Comparison of ENCODE assay signal across 1 cellular context in the genomic region with DNA sequence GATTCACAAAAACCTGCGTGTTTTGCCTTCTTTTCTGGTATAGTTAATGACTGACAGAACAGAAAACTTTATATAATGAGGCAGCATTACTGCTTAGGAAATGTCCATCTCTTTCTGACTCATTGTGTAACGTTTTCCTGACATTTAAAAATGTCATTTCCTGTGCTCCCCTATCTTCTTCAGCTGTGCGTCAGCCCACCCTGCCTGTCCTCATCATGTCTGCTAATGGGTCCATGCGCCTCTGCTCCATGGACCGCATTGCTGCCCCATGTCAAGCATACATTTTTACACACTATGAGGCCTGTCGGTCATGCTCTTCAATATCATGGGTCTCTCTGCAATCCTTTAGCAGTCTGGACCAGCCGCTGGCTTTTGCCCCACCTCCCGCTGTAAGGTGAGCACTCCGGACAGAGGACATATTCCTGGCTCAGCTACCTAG.
A peak's percentile ranks its signal among the peaks of the same experiment; 100 is the strongest.
TF ChIP-seq lines count a peak whose summit lies in the region.

No MANE protein-coding gene starts in this region.

TF ChIP-seq in A549, 52 proteins besides CTCF, POLR2A, EP300 and RAD21 (continued from another document):
- TF ChIP-seq PHF8 (IDR thresholded peaks at IDR 0.05; ENCODE audit: borderline replicate concordance, low read depth) = no peak
- TF ChIP-seq BHLHE40 (IDR thresholded peaks at IDR 0.05; ENCODE audit: low read depth, low read length) = no peak
- TF ChIP-seq, protein P1, sequence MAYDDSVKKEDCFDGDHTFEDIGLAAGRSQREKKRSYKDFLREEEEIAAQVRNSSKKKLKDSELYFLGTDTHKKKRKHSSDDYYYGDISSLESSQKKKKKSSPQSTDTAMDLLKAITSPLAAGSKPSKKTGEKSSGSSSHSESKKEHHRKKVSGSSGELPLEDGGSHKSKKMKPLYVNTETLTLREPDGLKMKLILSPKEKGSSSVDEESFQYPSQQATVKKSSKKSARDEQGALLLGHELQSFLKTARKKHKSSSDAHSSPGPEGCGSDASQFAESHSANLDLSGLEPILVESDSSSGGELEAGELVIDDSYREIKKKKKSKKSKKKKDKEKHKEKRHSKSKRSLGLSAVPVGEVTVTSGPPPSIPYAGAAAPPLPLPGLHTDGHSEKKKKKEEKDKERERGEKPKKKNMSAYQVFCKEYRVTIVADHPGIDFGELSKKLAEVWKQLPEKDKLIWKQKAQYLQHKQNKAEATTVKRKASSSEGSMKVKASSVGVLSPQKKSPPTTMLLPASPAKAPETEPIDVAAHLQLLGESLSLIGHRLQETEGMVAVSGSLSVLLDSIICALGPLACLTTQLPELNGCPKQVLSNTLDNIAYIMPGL (CRISPR knock-in tag; IDR thresholded peaks at IDR 0.05; ENCODE audit: borderline replicate concordance) = no peak
- no peak for TF ChIP-seq CBX8 (IDR thresholded peaks at IDR 0.05)
- TF ChIP-seq, protein P2, sequence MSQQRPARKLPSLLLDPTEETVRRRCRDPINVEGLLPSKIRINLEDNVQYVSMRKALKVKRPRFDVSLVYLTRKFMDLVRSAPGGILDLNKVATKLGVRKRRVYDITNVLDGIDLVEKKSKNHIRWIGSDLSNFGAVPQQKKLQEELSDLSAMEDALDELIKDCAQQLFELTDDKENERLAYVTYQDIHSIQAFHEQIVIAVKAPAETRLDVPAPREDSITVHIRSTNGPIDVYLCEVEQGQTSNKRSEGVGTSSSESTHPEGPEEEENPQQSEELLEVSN (IDR thresholded peaks at IDR 0.05; ENCODE audit: borderline replicate concordance, low read depth) = peak; percentile 52; the same call in 1 of the 2 replicates
- TF ChIP-seq HEYL (CRISPR knock-in tag; IDR thresholded peaks at IDR 0.05) = no peak
- TF ChIP-seq, protein P3, sequence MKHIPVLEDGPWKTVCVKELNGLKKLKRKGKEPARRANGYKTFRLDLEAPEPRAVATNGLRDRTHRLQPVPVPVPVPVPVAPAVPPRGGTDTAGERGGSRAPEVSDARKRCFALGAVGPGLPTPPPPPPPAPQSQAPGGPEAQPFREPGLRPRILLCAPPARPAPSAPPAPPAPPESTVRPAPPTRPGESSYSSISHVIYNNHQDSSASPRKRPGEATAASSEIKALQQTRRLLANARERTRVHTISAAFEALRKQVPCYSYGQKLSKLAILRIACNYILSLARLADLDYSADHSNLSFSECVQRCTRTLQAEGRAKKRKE (CRISPR knock-in tag; IDR thresholded peaks at IDR 0.05; ENCODE audit: low read depth) = no peak
- TF ChIP-seq SREBF2 (IDR thresholded peaks at IDR 0.05) = no peak
- TF ChIP-seq, protein P4, sequence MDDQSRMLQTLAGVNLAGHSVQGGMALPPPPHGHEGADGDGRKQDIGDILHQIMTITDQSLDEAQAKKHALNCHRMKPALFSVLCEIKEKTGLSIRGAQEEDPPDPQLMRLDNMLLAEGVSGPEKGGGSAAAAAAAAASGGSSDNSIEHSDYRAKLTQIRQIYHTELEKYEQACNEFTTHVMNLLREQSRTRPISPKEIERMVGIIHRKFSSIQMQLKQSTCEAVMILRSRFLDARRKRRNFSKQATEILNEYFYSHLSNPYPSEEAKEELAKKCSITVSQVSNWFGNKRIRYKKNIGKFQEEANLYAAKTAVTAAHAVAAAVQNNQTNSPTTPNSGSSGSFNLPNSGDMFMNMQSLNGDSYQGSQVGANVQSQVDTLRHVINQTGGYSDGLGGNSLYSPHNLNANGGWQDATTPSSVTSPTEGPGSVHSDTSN (IDR thresholded peaks at IDR 0.05) = no peak; the same call in 1 of the 2 replicates
- no peak for TF ChIP-seq SMC3 (IDR thresholded peaks at IDR 0.05)
- TF ChIP-seq KDM5A (IDR thresholded peaks at IDR 0.05) = no peak
- TF ChIP-seq, protein P5, sequence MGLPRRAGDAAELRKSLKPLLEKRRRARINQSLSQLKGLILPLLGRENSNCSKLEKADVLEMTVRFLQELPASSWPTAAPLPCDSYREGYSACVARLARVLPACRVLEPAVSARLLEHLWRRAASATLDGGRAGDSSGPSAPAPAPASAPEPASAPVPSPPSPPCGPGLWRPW (IDR thresholded peaks at IDR 0.05) = no peak
- TF ChIP-seq, protein P6, sequence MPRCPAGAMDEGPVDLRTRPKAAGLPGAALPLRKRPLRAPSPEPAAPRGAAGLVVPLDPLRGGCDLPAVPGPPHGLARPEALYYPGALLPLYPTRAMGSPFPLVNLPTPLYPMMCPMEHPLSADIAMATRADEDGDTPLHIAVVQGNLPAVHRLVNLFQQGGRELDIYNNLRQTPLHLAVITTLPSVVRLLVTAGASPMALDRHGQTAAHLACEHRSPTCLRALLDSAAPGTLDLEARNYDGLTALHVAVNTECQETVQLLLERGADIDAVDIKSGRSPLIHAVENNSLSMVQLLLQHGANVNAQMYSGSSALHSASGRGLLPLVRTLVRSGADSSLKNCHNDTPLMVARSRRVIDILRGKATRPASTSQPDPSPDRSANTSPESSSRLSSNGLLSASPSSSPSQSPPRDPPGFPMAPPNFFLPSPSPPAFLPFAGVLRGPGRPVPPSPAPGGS (IDR thresholded peaks at IDR 0.05) = no peak
TF ChIP-seq in A549: peak in this region for 8.
